8 cellular contexts compared by ENCODE assay signal in genomic region chr6:14144678-14145113, GRCh38. TPM values are rescaled to one million over a fixed set of nuclear protein-coding genes. Genes with fewer than 3 reads are reported as not detected.
DNase-seq lines count a peak whose midpoint lies in the region; ATAC-seq lines count a peak whose summit lies in the region.

No MANE protein-coding gene starts in this region.

- ATAC-seq in HG03097 (IDR thresholded peaks at IDR 0.05; ENCODE audit: low FRiP score, unreplicated experiment) = peak; percentile 54
- ATAC-seq in left lobe of liver = peak; percentile 92

- DNase-seq in NK-92 treated with Interleukin-12 subunit alpha and Interleukin-12 subunit beta, amount 100 ng/mL, for 24 hours (lab: John Stamatoyannopoulos, UW) = peak; percentile 17
- no peak for DNase-seq in NK-92 (lab: John Stamatoyannopoulos, UW; ENCODE audit: unreplicated experiment)
- DNase-seq in NCI-H446 treated with DMSO at 0.1 percent for 48 hours (lab: John Stamatoyannopoulos, UW) = peak; percentile 49
- DNase-seq in activated CD4-positive, alpha-beta T cell treated with anti-CD3 and anti-CD28 coated beads for 24 hours (ENCODE audit: low read depth in 2 of 2) = peak; percentile 66 to 70
- DNase-seq in cerebellum (ENCODE audit: low spot score) = peak; percentile 38
- peak; percentile 65 for DNase-seq in left lobe of liver (ENCODE audit: low spot score)
- peak; percentile 48 to 82 (median 61) for DNase-seq in stimulated activated CD4-positive, alpha-beta T cell treated with anti-CD3 and anti-CD28 coated beads, TNF-alpha, amount 100 ng/mL, for 48 hours (ENCODE audit: low read depth in 3 of 3)

RNA-seq across cellular contexts. Expression of gene CD83, which starts 27.1 kb away (rescaled TPM):
- total RNA-seq in cerebellum (19.7 TPM), left lobe of liver (0.38 TPM)

Comparison
In these comparisons a context has a peak if more than half of its experiments do, and no peak if none do; other contexts are left out.
1. RNA of gene CD83, which starts 27.1 kb away (total RNA-seq): 19.7 TPM in cerebellum (single experiment); 0.38 TPM in left lobe of liver (single experiment); every median in the first group is over 10 times any median in the second.